ENCODE assay signal across 3 cellular contexts in the genomic region with DNA sequence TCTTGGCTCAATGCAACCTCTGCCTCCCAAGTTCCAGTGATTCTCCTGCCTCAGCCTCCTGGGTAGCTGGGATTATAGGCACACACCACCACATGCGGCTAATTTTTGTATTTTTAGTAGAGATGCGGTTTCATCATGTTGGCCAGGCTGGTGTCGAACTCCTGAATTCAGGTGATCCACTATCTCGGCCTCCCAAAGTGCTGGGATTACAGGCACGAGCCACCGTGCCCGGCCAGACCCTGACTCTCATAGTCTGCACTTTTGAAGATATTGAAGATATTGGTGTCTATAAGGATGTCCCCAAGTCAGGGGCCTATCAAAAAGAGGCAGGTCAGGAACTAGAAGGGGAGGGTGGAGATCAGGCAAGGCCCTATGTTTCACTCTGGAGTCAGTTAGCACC. TPM values are rescaled to one million over a fixed set of nuclear protein-coding genes. Genes with fewer than 3 reads are reported as not detected.
"Had no signal": no experiment of that assay in that cellular context is flagged by ENCODE, and none has a peak within 500 bp of the region (broad histone marks: within the 10 kb centered on the region; RNA-seq: fewer than 3 reads in every experiment).

No MANE protein-coding gene starts in this region.

RNA-seq across cellular contexts. Expression of a gene that starts 20.3 kb away (rescaled TPM):
- total RNA-seq: activated CD4-positive, alpha-beta memory T cell treated with anti-CD3 and anti-CD28 coated beads for 36 hours; activated T-cell treated with anti-CD3 and anti-CD28 coated beads, Interleukin-2, amount 50 U/mL, for 4 hours; activated T-helper 1 cell treated with anti-CD3 and anti-CD28 coated beads, Interleukin-12 subunit alpha, Interleukin-12 subunit beta, Interleukin-2, Interleukin-4 antibody, amounts not matched to agents 30 ng/mL and 10 ng/mL and 1 ng/mL, durations not matched to agents 14 hours and 24 hours and 36 hours had no signal
